7 cellular contexts compared by ENCODE assay signal in the genomic region with DNA sequence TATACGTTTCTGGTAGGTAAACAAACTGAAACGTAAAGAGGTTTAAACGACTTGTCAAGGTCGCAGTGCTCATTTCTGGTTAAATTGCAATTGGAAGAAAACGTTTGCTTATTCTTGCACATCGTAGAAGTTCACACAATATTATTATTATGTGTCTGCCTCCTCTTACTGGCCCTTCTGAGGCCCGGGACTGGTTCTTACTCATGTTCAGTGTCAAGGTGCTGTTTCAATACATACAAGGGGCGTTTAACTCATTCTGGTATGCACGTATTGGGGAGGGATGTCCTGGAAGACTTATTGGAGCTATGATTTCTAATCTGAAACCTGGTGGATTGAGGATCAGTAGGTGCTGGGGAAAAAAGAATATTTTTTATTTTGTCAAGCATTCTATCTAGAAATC. TPM values are rescaled to one million over a fixed set of nuclear protein-coding genes. Genes with fewer than 3 reads are reported as not detected.
DNase-seq lines count a peak whose midpoint lies in the region; ATAC-seq, FAIRE-seq and TF ChIP-seq lines count a peak whose summit lies in the region.

No MANE protein-coding gene starts in this region.

- FAIRE-seq in astrocyte (lab: Jason Lieb, UNC) = no peak

- H4K20me1 ChIP-seq in astrocyte (ENCODE audit: insufficient read depth, low read length) = peaks cover 14% of the 10 kb centered on the region

- TF ChIP-seq CTCF in astrocyte (IDR thresholded peaks at IDR 0.05; ENCODE audit: insufficient read depth, low read depth, low read length) (no peak), left lung (IDR thresholded peaks at IDR 0.05) (no peak), upper lobe of right lung (IDR thresholded peaks at IDR 0.05) (no peak)

- H3K27ac Mint-ChIP-seq in astrocyte (ENCODE audit: unreplicated experiment) = peak overlapping the region; percentile 88

- peak; percentile 3 for ATAC-seq in GM18861 (IDR thresholded peaks at IDR 0.05; ENCODE audit: unreplicated experiment)
- peak; percentile 4 for ATAC-seq in HG03354 (IDR thresholded peaks at IDR 0.05; ENCODE audit: poor library complexity, severe bottlenecking, unreplicated experiment)
- peak; percentile 16 for ATAC-seq in left lung
- ATAC-seq in upper lobe of right lung = no peak
- ATAC-seq in GM21619 (IDR thresholded peaks at IDR 0.05; ENCODE audit: unreplicated experiment) = no peak
- no peak for ATAC-seq in HG02623 (IDR thresholded peaks at IDR 0.05; ENCODE audit: unreplicated experiment)

- peaks cover 4% of the 10 kb centered on the region for H3K9me3 ChIP-seq in astrocyte (ENCODE audit: insufficient read depth, low read depth, low read length)
- peaks cover 0 to 4% of the 10 kb centered on the region in 2 donors for H3K9me3 ChIP-seq in left lung
- no peaks in the 10 kb centered on the region for H3K9me3 ChIP-seq in upper lobe of right lung

- peak overlapping the region; percentile 89 for H3K4me2 ChIP-seq in astrocyte (ENCODE audit: low read length)

- H3K79me2 ChIP-seq in astrocyte (ENCODE audit: insufficient read depth, low read length) = peaks cover 47% of the 10 kb centered on the region

- peaks cover 6% of the 10 kb centered on the region for H3K36me3 ChIP-seq in astrocyte (ENCODE audit: insufficient read depth, low read length)
- H3K36me3 ChIP-seq in left lung = peaks cover 0 to 22% of the 10 kb centered on the region in 2 donors
- H3K36me3 ChIP-seq in upper lobe of right lung = peaks cover 24% of the 10 kb centered on the region

- peaks cover 10% of the 10 kb centered on the region for H3K27me3 Mint-ChIP-seq in astrocyte (ENCODE audit: low read depth, unreplicated experiment)

- intact Hi-C loops in left lung (cut with DNase I) (no loop called here), upper lobe of right lung (cut with DNase I) (no loop called here)

- H3K9ac ChIP-seq in astrocyte (ENCODE audit: low read length) = peak overlapping the region; percentile 88

- H3K27ac ChIP-seq in astrocyte (ENCODE audit: low read depth, low read length) (peak overlapping the region; percentile 84), left lung (peak overlapping the region; percentile 80 to 93), upper lobe of right lung (peak overlapping the region; percentile 87)

- H3K4me1 ChIP-seq in astrocyte (ENCODE audit: insufficient read depth, low read length) = peaks cover 10% of the 10 kb centered on the region
- H3K4me1 ChIP-seq in left lung = peaks cover 0 to 29% of the 10 kb centered on the region in 2 donors
- peaks cover 26% of the 10 kb centered on the region for H3K4me1 ChIP-seq in upper lobe of right lung

- peaks cover 3% of the 10 kb centered on the region for H3K36me3 Mint-ChIP-seq in astrocyte (ENCODE audit: low read depth, unreplicated experiment)

- H3K4me1 Mint-ChIP-seq in astrocyte (ENCODE audit: low read depth, unreplicated experiment) = peaks cover 10% of the 10 kb centered on the region

- DNase-seq in astrocyte (ENCODE audit: low read depth) (no peak), left lung (no peak), upper lobe of right lung (no peak)

- H2AFZ ChIP-seq in astrocyte (ENCODE audit: low read depth, low read length) = peak overlapping the region; percentile 93

- peak overlapping the region; percentile 100 for H3K4me3 Mint-ChIP-seq in astrocyte (ENCODE audit: unreplicated experiment)

- H3K27me3 ChIP-seq in astrocyte (ENCODE audit: insufficient read depth, low read length) (no peaks in the 10 kb centered on the region), left lung (peaks cover 14 to 23% of the 10 kb centered on the region in 2 donors), upper lobe of right lung (peaks cover 23% of the 10 kb centered on the region)

- H3K9me3 Mint-ChIP-seq in astrocyte (ENCODE audit: unreplicated experiment) = peaks cover 9% of the 10 kb centered on the region

- peak overlapping the region; percentile 88 for H3K4me3 ChIP-seq in astrocyte (ENCODE audit: insufficient read depth, low read depth, low read length)
- peak overlapping the region; percentile 64 to 70 for H3K4me3 ChIP-seq in left lung
- peak overlapping the region; percentile 66 for H3K4me3 ChIP-seq in upper lobe of right lung

RNA-seq across cellular contexts. Expression of a gene that starts 0.9 kb away (rescaled TPM):
- total RNA-seq in astrocyte = 26.3 and 30.1 TPM in 2 replicates
- 10 to 100 TPM; 20.6 to 28.8 TPM for total RNA-seq in left lung
- total RNA-seq in upper lobe of right lung = 30.1 TPM

RNA-seq across cellular contexts. Expression of a gene that starts 26.2 kb away (rescaled TPM):
- total RNA-seq in astrocyte (0.41 and 1.4 TPM in 2 replicates), left lung (1 to 10 TPM; 1.3 to 1.9 TPM), upper lobe of right lung (3.4 TPM)

RNA-seq across cellular contexts. Expression of a gene that starts 26.4 kb away (rescaled TPM):
- total RNA-seq in astrocyte (178 and 185 TPM in 2 replicates), left lung (100 to 1,000 TPM; 124 to 147 TPM), upper lobe of right lung (133 TPM)

Comparison
In these comparisons a context has a peak if more than half of its experiments do, and no peak if none do; other contexts are left out.
1. ATAC-seq: peak in GM18861 (single experiment), HG03354 (single experiment) and left lung (single experiment); none in upper lobe of right lung (single experiment), GM21619 (single experiment) and HG02623 (single experiment).
2. Peak in every context shown above with its lines, with median percentiles within 50 percentile points of each other: H3K27ac ChIP-seq and H3K4me3 ChIP-seq.